ENCODE assay signal across 11 cellular contexts in the genomic region with DNA sequence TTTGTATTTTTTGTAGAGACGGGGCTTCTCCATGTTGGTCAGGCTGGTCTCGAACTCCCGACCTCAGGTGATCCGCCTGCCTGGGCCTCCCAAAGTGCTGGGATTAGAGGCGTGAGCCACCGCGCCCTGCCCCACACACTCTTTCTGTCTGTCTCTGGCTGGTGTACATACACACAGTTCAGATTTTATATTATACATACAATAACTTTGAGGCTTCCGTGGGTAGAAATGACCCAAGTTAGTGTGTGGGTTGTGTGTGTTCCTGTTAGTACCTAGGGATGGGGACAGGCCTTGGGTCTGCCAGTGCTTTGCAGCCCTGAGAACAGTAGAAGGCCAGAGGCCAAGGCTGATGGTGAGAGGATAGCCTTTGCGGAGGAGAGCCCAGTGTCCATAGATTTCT. TPM values are rescaled to one million over a fixed set of nuclear protein-coding genes. Genes with fewer than 3 reads are reported as not detected.
A peak's percentile ranks its signal among the peaks of the same experiment; 100 is the strongest.
DNase-seq lines count a peak whose midpoint lies in the region; ATAC-seq and TF ChIP-seq lines count a peak whose summit lies in the region.
"Had no signal": no experiment of that assay in that cellular context is flagged by ENCODE, and none has a peak within 500 bp of the region (broad histone marks: within the 10 kb centered on the region; RNA-seq: fewer than 3 reads in every experiment).

No MANE protein-coding gene starts in this region.

- no CpG with 5 or more reads among the region's 9 CpGs for WGBS in H9 (ENCODE audit: extremely low coverage, insufficient read length, low lambda C conversion rate)

- H3K18ac ChIP-seq in H9 (ENCODE audit: insufficient read length, low read depth, low read length), result no peak overlapping the region

- no peak overlapping the region for H3K4ac ChIP-seq in H9 (ENCODE audit: low read depth, low read length)

- H3K9me3 Mint-ChIP-seq in activated CD8-positive, alpha-beta T cell treated with anti-CD3 and anti-CD28 coated beads for 36 hours, result no peaks in the 10 kb centered on the region
- H3K9me3 Mint-ChIP-seq in glutamatergic neuron (ENCODE audit: unreplicated experiment) (peaks cover 5% of the 10 kb centered on the region), H9 (no peaks in the 10 kb centered on the region)

- no peaks in the 10 kb centered on the region for H3K36me3 Mint-ChIP-seq in activated CD8-positive, alpha-beta T cell treated with anti-CD3 and anti-CD28 coated beads for 36 hours (ENCODE audit: low read depth)
- H3K36me3 Mint-ChIP-seq in glutamatergic neuron (ENCODE audit: unreplicated experiment) (no peaks in the 10 kb centered on the region), H9 (ENCODE audit: insufficient read depth in 1 of 3, low read depth in 3 of 3) (no peaks in the 10 kb centered on the region)

- no peak overlapping the region for H2AK5ac ChIP-seq in H9 (ENCODE audit: insufficient read length, low read length)

- H3K27me3 Mint-ChIP-seq in activated CD8-positive, alpha-beta T cell treated with anti-CD3 and anti-CD28 coated beads for 36 hours, result peaks cover 31% of the 10 kb centered on the region
- H3K27me3 Mint-ChIP-seq in glutamatergic neuron (ENCODE audit: unreplicated experiment), result peaks cover 8% of the 10 kb centered on the region
- peaks cover 99% of the 10 kb centered on the region for H3K27me3 Mint-ChIP-seq in H9 (ENCODE audit: low read depth)

- H4K91ac ChIP-seq in H9 (ENCODE audit: insufficient read length, low read depth, low read length), result no peak overlapping the region

- H2BK12ac ChIP-seq in H9 (ENCODE audit: insufficient read length, low read depth, low read length), result no peak overlapping the region

- no peak overlapping the region for H3K27ac ChIP-seq in HEK293 (ENCODE audit: extremely low read depth, low read depth, low read length)
- H3K27ac ChIP-seq in stomach smooth muscle (ENCODE audit: low read length), result peak overlapping the region; percentile 100
- H3K27ac ChIP-seq in H9 (ENCODE audit: insufficient read length, low read depth, low read length), result no peak overlapping the region

- no peaks in the 10 kb centered on the region; the same call in 1 of the 2 replicates for H3K4me1 ChIP-seq in HEK293 (ENCODE audit: control insufficient read depth, insufficient read depth, low read length)
- peaks cover 62% of the 10 kb centered on the region for H3K4me1 ChIP-seq in stomach smooth muscle (ENCODE audit: control insufficient read depth, insufficient read depth, low read length)
- H3K4me1 ChIP-seq in H9 (ENCODE audit: insufficient read depth, low read length), result no peaks in the 10 kb centered on the region

- DNase-seq in activated CD8-positive, alpha-beta T cell treated with anti-CD3 and anti-CD28 coated beads for 36 hours, result no peak
- no peak for DNase-seq in glutamatergic neuron
- no peak for DNase-seq in H9
- no peak for DNase-seq in GOT3 (lab: John Stamatoyannopoulos, UW)
- no peak for DNase-seq in NCI-H524 (lab: John Stamatoyannopoulos, UW)
- DNase-seq: activated CD4-positive, CD25-positive, alpha-beta regulatory T cell; NCI-H1105 treated with DMSO at 0.1 percent for 48 hours; spleen; stimulated activated CD8-positive, alpha-beta memory T cell treated with anti-CD3 and anti-CD28 coated beads, Interleukin-4, amount 100 ng/mL, for 48 hours had no signal

- TF ChIP-seq CTCF in HEK293 (tag by site-specific recombination; IDR thresholded peaks at IDR 0.05) (no peak), glutamatergic neuron (IDR thresholded peaks at IDR 0.05; ENCODE audit: partially characterized antibody, unreplicated experiment) (no peak), H9 (conservative IDR thresholded peaks at IDR 0.05) (no peak)
- TF ChIP-seq CTCF in activated CD8-positive, alpha-beta T cell treated with anti-CD3 and anti-CD28 coated beads for 36 hours (IDR thresholded peaks at IDR 0.05), result no peak

- peaks cover 17% of the 10 kb centered on the region for H3K23me2 ChIP-seq in H9 (ENCODE audit: insufficient read length, low read depth, low read length, poor library complexity, severe bottlenecking)

- no peak overlapping the region for H3T11ph ChIP-seq in H9 (ENCODE audit: low read length)

- H3K4me1 Mint-ChIP-seq in activated CD8-positive, alpha-beta T cell treated with anti-CD3 and anti-CD28 coated beads for 36 hours (ENCODE audit: low read depth), result peaks cover 3% of the 10 kb centered on the region
- H3K4me1 Mint-ChIP-seq in glutamatergic neuron (ENCODE audit: low read depth, unreplicated experiment), result peaks cover 11% of the 10 kb centered on the region
- H3K4me1 Mint-ChIP-seq in H9, result peaks cover 20 to 29% of the 10 kb centered on the region in 2 experiments

- no peak overlapping the region for H2BK5ac ChIP-seq in H9 (ENCODE audit: insufficient read length, low read length)

- H3K36me3 ChIP-seq in HEK293 (ENCODE audit: control insufficient read depth in 2 of 2, insufficient read depth in 1 of 2, low read length in 2 of 2) (peaks cover 0 to 26% of the 10 kb centered on the region in 2 experiments; a peak in 1 of 3 replicates), stomach smooth muscle (ENCODE audit: control insufficient read depth in 2 of 2, insufficient read depth in 2 of 2, low read length in 2 of 2) (peaks cover 35 to 38% of the 10 kb centered on the region in 2 donors)

- peak overlapping the region; percentile 38 for H3K27ac Mint-ChIP-seq in activated CD8-positive, alpha-beta T cell treated with anti-CD3 and anti-CD28 coated beads for 36 hours
- no peak overlapping the region for H3K27ac Mint-ChIP-seq in glutamatergic neuron (ENCODE audit: unreplicated experiment)
- no peak overlapping the region for H3K27ac Mint-ChIP-seq in H9

- no peak overlapping the region for H3K4me2 ChIP-seq in H9 (ENCODE audit: insufficient read depth, insufficient read length, low read length)

- H3K14ac ChIP-seq in H9 (ENCODE audit: insufficient read depth, low read length), result no peak overlapping the region

- no peak overlapping the region for H3K4me3 ChIP-seq in HEK293 (ENCODE audit: low read depth, low read length)
- H3K4me3 ChIP-seq in stomach smooth muscle (ENCODE audit: low read length in 2 of 2), result peak overlapping the region in 1 of 2 donors; percentile 97

- H2BK120ac ChIP-seq in H9 (ENCODE audit: low read depth, low read length, poor library complexity, severe bottlenecking), result no peak overlapping the region

- no peaks in the 10 kb centered on the region for H3K79me1 ChIP-seq in H9 (ENCODE audit: insufficient read depth, low read depth, low read length, poor library complexity, severe bottlenecking)

- H3K4me3 Mint-ChIP-seq in activated CD8-positive, alpha-beta T cell treated with anti-CD3 and anti-CD28 coated beads for 36 hours, result peak overlapping the region; percentile 75
- H3K4me3 Mint-ChIP-seq in glutamatergic neuron (ENCODE audit: unreplicated experiment) (peak overlapping the region; percentile 38), H9 (no peak overlapping the region)

- H4K5ac ChIP-seq in H9 (ENCODE audit: insufficient read length, low read depth, low read length), result no peak overlapping the region

- H3K9me3 ChIP-seq in HEK293 (ENCODE audit: control insufficient read depth, insufficient read depth, low read depth, low read length) (no peaks in the 10 kb centered on the region), stomach smooth muscle (ENCODE audit: control insufficient read depth in 2 of 2, low read length in 2 of 2) (no peaks in the 10 kb centered on the region), H9 (ENCODE audit: control insufficient read depth, low read depth, low read length) (no peaks in the 10 kb centered on the region)
- H3K9me3 ChIP-seq: spleen had no signal

- H3K9ac ChIP-seq in stomach smooth muscle (ENCODE audit: low read length in 2 of 2), result no peak overlapping the region
- H3K9ac ChIP-seq in H9 (ENCODE audit: extremely low read depth, insufficient read length, low read length), result no peak overlapping the region

- CTCF ChIA-PET in HEK293 (lab: Yijun Ruan, JAX), result interaction anchor here (0.6 kb wide), 1 partner anchor 132 kb away, joined by 3 read pairs; no protein-coding TSS in a partner anchor
- CTCF ChIA-PET in activated CD8-positive, alpha-beta T cell treated with anti-CD3 and anti-CD28 coated beads for 36 hours (lab: Charles Lee), result interaction anchor here (1.3 kb wide), 1 partner anchor 9 kb away, joined by 3 read pairs; no protein-coding TSS in a partner anchor

- no peaks in the 10 kb centered on the region for H3K79me2 ChIP-seq in H9 (ENCODE audit: insufficient read depth, low read length)

- no peaks in the 10 kb centered on the region for H4K20me1 ChIP-seq in H9 (ENCODE audit: control insufficient read depth, insufficient read depth, insufficient read length)

- no peak overlapping the region for H4K8ac ChIP-seq in H9 (replicated peaks; ENCODE audit: insufficient read length, low read depth, low read length)

- no peak overlapping the region for H2BK15ac ChIP-seq in H9 (ENCODE audit: low read depth, low read length)

- POLR2A ChIA-PET in HEK293 (lab: Yijun Ruan, JAX), result no interaction called here
- POLR2A ChIA-PET in activated CD8-positive, alpha-beta T cell treated with anti-CD3 and anti-CD28 coated beads for 36 hours (lab: Charles Lee), result no interaction called here

- intact Hi-C loops in activated CD8-positive, alpha-beta T cell treated with anti-CD3 and anti-CD28 coated beads for 36 hours (cut with micrococcal nuclease), result no loop called here

- no peaks in the 10 kb centered on the region for H3K27me3 ChIP-seq in stomach smooth muscle (ENCODE audit: control insufficient read depth in 1 of 2, insufficient read depth in 2 of 2, low read length in 2 of 2)
- peaks cover 54% of the 10 kb centered on the region for H3K27me3 ChIP-seq in H9 (ENCODE audit: insufficient read depth, low read length)

- no peak for ATAC-seq in activated CD8-positive, alpha-beta T cell treated with anti-CD3 and anti-CD28 coated beads for 36 hours

- no peak overlapping the region for H3K23ac ChIP-seq in H9 (ENCODE audit: insufficient read length, low read depth, low read length)

- H2AFZ ChIP-seq in H9 (ENCODE audit: low read length), result no peak overlapping the region

- no peak overlapping the region for H3K56ac ChIP-seq in H9 (ENCODE audit: insufficient read length, low read depth, low read length)

- H2BK20ac ChIP-seq in H9 (ENCODE audit: low read depth, low read length, poor library complexity, severe bottlenecking), result no peak overlapping the region

TF ChIP-seq in HEK293, 187 proteins besides CTCF, POLR2A, EP300 and RAD21:
- no peak for TF ChIP-seq ZNF274 (IDR thresholded peaks at IDR 0.05; ENCODE audit: low read length)
- no peak for TF ChIP-seq ZNF274 (tag by site-specific recombination; IDR thresholded peaks at IDR 0.05; ENCODE audit: borderline replicate concordance)
- TF ChIP-seq ZFHX2 (tag by site-specific recombination; conservative IDR thresholded peaks at IDR 0.05), result peak; percentile 55

RNA-seq across cellular contexts. Expression of gene ZBTB16, which starts 2.8 kb away (rescaled TPM):
- total RNA-seq in activated CD8-positive, alpha-beta T cell treated with anti-CD3 and anti-CD28 coated beads for 36 hours, result 10 to 100 TPM in 1 of 2 experiments, 1 to 10 TPM in 1; 9.5 to 10.1 TPM
- total RNA-seq in glutamatergic neuron (ENCODE audit: unreplicated experiment), result 9.0 TPM
- total RNA-seq in H9 (2021), result not detected in 2 replicates

Comparison
In these comparisons a context has a peak if more than half of its experiments do, and no peak if none do; other contexts are left out.
1. H3K4me3 Mint-ChIP-seq: peak in activated CD8-positive, alpha-beta T cell treated with anti-CD3 and anti-CD28 coated beads for 36 hours (single experiment) and glutamatergic neuron (single experiment); none in H9 (0 of 2).